ENCODE assay signal across 8 cellular contexts in genomic region chr12:64625243-64626077, GRCh38. TPM values are rescaled to one million over a fixed set of nuclear protein-coding genes. Genes with fewer than 3 reads are reported as not detected.
DNase-seq lines count a peak whose midpoint lies in the region; ATAC-seq and TF ChIP-seq lines count a peak whose summit lies in the region.

No MANE protein-coding gene starts in this region.

- peak overlapping the region; percentile 56 for H3K9ac ChIP-seq in SU-DHL-6 (ENCODE audit: low read length)

- H3K4me3 ChIP-seq in SU-DHL-6 (ENCODE audit: insufficient read depth, low read length, poor library complexity, severe bottlenecking) (peak overlapping the region; percentile 47), left lung (peak overlapping the region; percentile 12)

- H3K9me2 ChIP-seq in SU-DHL-6 (replicated peaks; ENCODE audit: insufficient read depth, low read length) = no peaks in the 10 kb centered on the region

- H3K4me2 ChIP-seq in SU-DHL-6 (ENCODE audit: low read depth, low read length, poor library complexity, severe bottlenecking) = peak overlapping the region; percentile 81

- H3K27me3 Mint-ChIP-seq in stimulated activated naive B cell treated with anti-CD40 and anti-IgM and Interleukin-4, amounts not matched to agents 10 μg/mL and 1 μg/mL and 100 μg/mL, for 72 hours = no peaks in the 10 kb centered on the region

- H3K27me3 ChIP-seq in SU-DHL-6 (ENCODE audit: low read length) (no peaks in the 10 kb centered on the region), left lung (no peaks in the 10 kb centered on the region)

- H3K36me3 ChIP-seq in SU-DHL-6 (ENCODE audit: low read length) = no peaks in the 10 kb centered on the region
- peaks cover 0 to 4% of the 10 kb centered on the region in 2 donors for H3K36me3 ChIP-seq in left lung

- TF ChIP-seq CTCF in SU-DHL-6 (IDR thresholded peaks at IDR 0.05; ENCODE audit: insufficient read depth, low read length, poor library complexity, severe bottlenecking) (no peak), left lung (IDR thresholded peaks at IDR 0.05) (no peak)

- peak overlapping the region; percentile 96 for H3K27ac Mint-ChIP-seq in stimulated activated naive B cell treated with anti-CD40 and anti-IgM and Interleukin-4, amounts not matched to agents 10 μg/mL and 1 μg/mL and 100 μg/mL, for 72 hours

- peak in 10 of 14 donors; percentile 4 to 63 (median 36) for DNase-seq in C1 segment of cervical spinal cord (lab: John Stamatoyannopoulos, UW)
- peak; percentile 19 for DNase-seq in cerebellar cortex (ENCODE audit: low spot score)
- peak in 1 of 2 donors; percentile 62 for DNase-seq in left lung
- peak; percentile 55 for DNase-seq in stimulated activated naive B cell treated with anti-CD40 and anti-IgM and Interleukin-4, amounts not matched to agents 10 μg/mL and 1 μg/mL and 100 μg/mL, for 72 hours
- DNase-seq in NCI-H1436 treated with DMSO at 0.1 percent for 48 hours (lab: John Stamatoyannopoulos, UW) = no peak

- no peaks in the 10 kb centered on the region for H3K9me3 Mint-ChIP-seq in stimulated activated naive B cell treated with anti-CD40 and anti-IgM and Interleukin-4, amounts not matched to agents 10 μg/mL and 1 μg/mL and 100 μg/mL, for 72 hours

- H3K9me3 ChIP-seq in SU-DHL-6 (ENCODE audit: insufficient read depth, low read length) (no peaks in the 10 kb centered on the region), left lung (no peaks in the 10 kb centered on the region)

- H4K20me1 ChIP-seq in SU-DHL-6 (ENCODE audit: low read depth, low read length) = no peaks in the 10 kb centered on the region

- peaks cover 9% of the 10 kb centered on the region for H3F3A ChIP-seq in SU-DHL-6 (ENCODE audit: insufficient read depth)

- peak overlapping the region; percentile 69 for H2AFZ ChIP-seq in SU-DHL-6 (ENCODE audit: low read depth, low read length, severe bottlenecking)

- H3K4me3 Mint-ChIP-seq in stimulated activated naive B cell treated with anti-CD40 and anti-IgM and Interleukin-4, amounts not matched to agents 10 μg/mL and 1 μg/mL and 100 μg/mL, for 72 hours = peak overlapping the region; percentile 76 to 79

- ATAC-seq in GM19324 (IDR thresholded peaks at IDR 0.05; ENCODE audit: low FRiP score, unreplicated experiment) (peak; percentile 36), HG03432 (IDR thresholded peaks at IDR 0.05; ENCODE audit: unreplicated experiment) (peak; percentile 60), left lung (peak; percentile 85)
- ATAC-seq in stimulated activated naive B cell treated with anti-CD40 and anti-IgM and Interleukin-4, amounts not matched to agents 10 μg/mL and 1 μg/mL and 100 μg/mL, for 72 hours (replicated peaks) = peak; percentile 64

- H3K27ac ChIP-seq in SU-DHL-6 (ENCODE audit: low read depth, low read length) = peak overlapping the region; percentile 49
- H3K27ac ChIP-seq in left lung = peak overlapping the region; percentile 91 to 92

- peaks cover 90% of the 10 kb centered on the region for H3K79me2 ChIP-seq in SU-DHL-6 (ENCODE audit: insufficient read depth, low read length)

- peaks cover 8 to 18% of the 10 kb centered on the region in 2 donors for H3K36me3 Mint-ChIP-seq in stimulated activated naive B cell treated with anti-CD40 and anti-IgM and Interleukin-4, amounts not matched to agents 10 μg/mL and 1 μg/mL and 100 μg/mL, for 72 hours

- H3K4me1 Mint-ChIP-seq in stimulated activated naive B cell treated with anti-CD40 and anti-IgM and Interleukin-4, amounts not matched to agents 10 μg/mL and 1 μg/mL and 100 μg/mL, for 72 hours = peaks cover 24 to 63% of the 10 kb centered on the region in 2 donors

- peaks cover 29 to 89% of the 10 kb centered on the region in 2 donors for H3K4me1 ChIP-seq in left lung

- intact Hi-C loops in left lung (cut with DNase I) = no loop called here

RNA-seq across cellular contexts. Expression of gene RASSF3, which starts 15.2 kb away (rescaled TPM):
- 10 to 100 TPM; 74.5 to 90.2 TPM for total RNA-seq in left lung
